ENCODE assay signal across 8 cellular contexts in the genomic region with DNA sequence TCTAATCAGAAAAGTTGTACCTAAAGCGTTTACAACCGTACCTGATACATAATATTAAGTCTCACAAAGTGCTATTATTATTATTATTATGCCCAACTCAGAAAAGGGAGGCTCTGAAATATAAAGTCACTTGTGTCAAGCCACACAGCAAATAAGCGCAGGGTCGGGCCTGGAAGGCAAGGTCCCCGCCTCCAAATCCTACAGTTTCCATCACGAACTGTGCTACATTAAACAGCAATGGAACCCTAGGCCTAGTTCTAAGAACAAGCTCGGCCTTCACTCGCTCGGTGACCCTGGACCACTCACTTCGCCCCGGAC.
DNase-seq lines count a peak whose midpoint lies in the region; ATAC-seq and TF ChIP-seq lines count a peak whose summit lies in the region.

No MANE protein-coding gene starts in this region.

- H3K9me3 ChIP-seq in ES-I3 (ENCODE audit: control insufficient read depth, insufficient read depth, low read length), result no peaks in the 10 kb centered on the region
- H3K9me3 ChIP-seq in NT2/D1 (ENCODE audit: insufficient read depth, low read length), result no peaks in the 10 kb centered on the region
- H3K9me3 ChIP-seq in effector memory CD4-positive, alpha-beta T cell (ENCODE audit: control insufficient read depth, low read length), result no peaks in the 10 kb centered on the region
- H3K9me3 ChIP-seq in neuron (ENCODE audit: low read length), result no peaks in the 10 kb centered on the region

- H3K27me3 ChIP-seq in NT2/D1 (ENCODE audit: insufficient read depth, insufficient read length) (no peaks in the 10 kb centered on the region), neuron (ENCODE audit: insufficient read depth, low read length) (no peaks in the 10 kb centered on the region)
- H3K27me3 ChIP-seq in effector memory CD4-positive, alpha-beta T cell (replicated peaks; ENCODE audit: control insufficient read depth, insufficient read depth, low read length, poor library complexity, severe bottlenecking), result no peaks in the 10 kb centered on the region

- no peak for TF ChIP-seq CTCF in GM13977 (IDR thresholded peaks at IDR 0.05; ENCODE audit: extremely low read depth, insufficient read depth, missing control alignments)

- peak overlapping the region; percentile 78 for H2AFZ ChIP-seq in neuron (ENCODE audit: low read depth, low read length)

- ATAC-seq in activated CD4-positive, CD25-positive, alpha-beta regulatory T cell treated with anti-CD3 and anti-CD28 coated beads, Interleukin-2, amount 50 U/mL, for 24 hours, result no peak

- H3K36me3 ChIP-seq in ES-I3 (ENCODE audit: insufficient read depth, low read length) (no peaks in the 10 kb centered on the region; the same call in 1 of the 2 replicates), NT2/D1 (ENCODE audit: insufficient read depth, insufficient read length, low read length) (peaks cover 12% of the 10 kb centered on the region), neuron (ENCODE audit: insufficient read depth, low read length) (peaks cover 1% of the 10 kb centered on the region)
- H3K36me3 ChIP-seq in effector memory CD4-positive, alpha-beta T cell (ENCODE audit: control insufficient read depth, insufficient read depth, low read length), result no peaks in the 10 kb centered on the region

- H3K4me1 ChIP-seq in ES-I3 (ENCODE audit: insufficient read depth, low read length), result no peaks in the 10 kb centered on the region
- H3K4me1 ChIP-seq in NT2/D1 (ENCODE audit: insufficient read depth, insufficient read length), result peaks cover 5% of the 10 kb centered on the region
- H3K4me1 ChIP-seq in effector memory CD4-positive, alpha-beta T cell (ENCODE audit: control insufficient read depth, insufficient read depth, low read length, poor library complexity, severe bottlenecking), result peaks cover 10% of the 10 kb centered on the region
- H3K4me1 ChIP-seq in neuron (ENCODE audit: insufficient read depth, low read length), result peaks cover 8% of the 10 kb centered on the region

- in situ Hi-C loops in GM13977 (cut with MboI; ENCODE audit: low pct_unique_long_range_greater_than_20kb, low sequenced_read_pairs, unreplicated experiment), result no loop called here

- peak overlapping the region; percentile 62 for H3K27ac ChIP-seq in effector memory CD4-positive, alpha-beta T cell (ENCODE audit: insufficient read depth, low read length, poor library complexity, severe bottlenecking)

- H3K9ac ChIP-seq in ES-I3 (ENCODE audit: low read depth, low read length), result peak overlapping the region; percentile 94
- peak overlapping the region; percentile 99 for H3K9ac ChIP-seq in NT2/D1 (ENCODE audit: insufficient read length, low read depth)

- DNase-seq in NT2/D1 (ENCODE audit: low read depth, low spot score) (no peak), GM13977 (ENCODE audit: low spot score) (no peak), NOMO-1 treated with dmso at 0.1 percent for 144 hours (lab: John Stamatoyannopoulos, UW; ENCODE audit: unreplicated experiment) (no peak), middle frontal gyrus (ENCODE audit: extremely low spot score, low spot score) (no peak)
- no peak for DNase-seq in effector memory CD4-positive, alpha-beta T cell

- H3K4me3 ChIP-seq in NT2/D1 (ENCODE audit: insufficient read length, low read depth), result peak overlapping the region; percentile 99
- H3K4me3 ChIP-seq in effector memory CD4-positive, alpha-beta T cell (ENCODE audit: insufficient read depth, low read depth, low read length, poor library complexity, severe bottlenecking), result peak overlapping the region; percentile 76
- peak overlapping the region; percentile 98 for H3K4me3 ChIP-seq in neuron (ENCODE audit: low read length)
